In the genomic region with DNA sequence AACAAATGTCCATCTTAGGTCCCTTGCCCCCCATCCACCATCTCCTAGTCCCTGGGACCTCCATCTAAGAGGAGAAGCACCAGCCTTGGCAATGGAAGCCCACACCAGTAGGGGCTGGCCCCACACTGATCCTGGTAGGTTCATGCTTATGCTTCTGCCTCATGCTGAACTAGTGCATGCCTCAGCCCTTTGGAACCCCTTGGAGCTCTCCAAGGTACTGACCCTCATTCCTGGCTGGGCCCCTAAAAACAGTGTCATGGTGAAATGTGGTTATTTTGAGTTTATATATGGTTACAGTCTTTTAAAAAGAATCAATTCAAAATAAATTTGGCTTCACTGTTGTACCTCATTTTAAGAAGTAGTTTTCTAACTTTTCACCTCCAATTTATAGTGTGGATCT, we compare ENCODE assay signal across 9 cellular contexts.
A peak's percentile ranks its signal among the peaks of the same experiment; 100 is the strongest.
DNase-seq lines count a peak whose midpoint lies in the region; ATAC-seq and TF ChIP-seq lines count a peak whose summit lies in the region.
"Had no signal": no experiment of that assay in that cellular context is flagged by ENCODE, and none has a peak within 500 bp of the region (broad histone marks: within the 10 kb centered on the region; RNA-seq: fewer than 3 reads in every experiment).

No MANE protein-coding gene starts in this region.

- peaks cover 100% of the 10 kb centered on the region for H3K79me2 ChIP-seq in DND-41 (ENCODE audit: insufficient read depth, low read length)

- no peak for TF ChIP-seq CTCF in DND-41 (IDR thresholded peaks at IDR 0.05; ENCODE audit: borderline replicate concordance, extremely low read depth, low read length, poor library complexity, severe bottlenecking)

- peaks cover 79% of the 10 kb centered on the region for H3K4me1 ChIP-seq in DND-41 (ENCODE audit: insufficient read depth, low read length)

- ATAC-seq in DND-41 (ENCODE audit: insufficient read depth, low read depth) (peak; percentile 64), HG02623 (IDR thresholded peaks at IDR 0.05; ENCODE audit: unreplicated experiment) (no peak), HG03039 (IDR thresholded peaks at IDR 0.05; ENCODE audit: unreplicated experiment) (no peak)

- H2AFZ ChIP-seq in DND-41 (ENCODE audit: low read depth, low read length), result no peak overlapping the region

- H4K20me1 ChIP-seq in DND-41 (ENCODE audit: insufficient read depth, low read length), result peaks cover 90% of the 10 kb centered on the region

- no peaks in the 10 kb centered on the region for H3K27me3 ChIP-seq in DND-41 (ENCODE audit: insufficient read depth, low read length, poor library complexity)
- H3K27me3 ChIP-seq: upper lobe of left lung had no signal

- no peak overlapping the region for H3K9ac ChIP-seq in DND-41 (ENCODE audit: low read depth, low read length)

- peaks cover 26% of the 10 kb centered on the region for H3K36me3 ChIP-seq in DND-41 (ENCODE audit: insufficient read depth, low read length)
- H3K36me3 ChIP-seq: upper lobe of left lung had no signal

- H3K9me3 ChIP-seq in DND-41 (ENCODE audit: insufficient read depth, low read length, severe bottlenecking), result no peaks in the 10 kb centered on the region
- H3K9me3 ChIP-seq: upper lobe of left lung had no signal

- peak overlapping the region; percentile 25; the same call in 1 of the 2 replicates for H3K27ac ChIP-seq in DND-41 (ENCODE audit: low read length)
- H3K27ac ChIP-seq: upper lobe of left lung had no signal

- no peak overlapping the region for H3K4me3 ChIP-seq in DND-41 (ENCODE audit: low read depth in 1 of 2, low read length in 2 of 2)
- H3K4me3 ChIP-seq: upper lobe of left lung had no signal

- H3K4me2 ChIP-seq in DND-41 (ENCODE audit: insufficient read depth, low read length), result no peak overlapping the region

- DNase-seq in DND-41 (peak; percentile 65), M059J (ENCODE audit: low read depth) (peak; percentile 51), kidney tubule cell (ENCODE audit: low spot score) (peak; percentile 32), C1 segment of cervical spinal cord (lab: John Stamatoyannopoulos, UW) (no peak)
- DNase-seq in activated T-cell treated with anti-CD3 and anti-CD28 coated beads, Interleukin-2, amount 50 U/mL, for 48 hours, result peak; percentile 63 to 68
- no peak for DNase-seq in activated effector memory CD4-positive, alpha-beta T cell treated with anti-CD3 and anti-CD28 coated beads, Interleukin-2, amount 50 U/mL, for 16 hours
- DNase-seq: upper lobe of left lung had no signal

Comparison
In these comparisons a context has a peak if more than half of its experiments do, and no peak if none do; other contexts are left out.
1. DNase-seq: peak in DND-41 (single experiment), M059J (single experiment), activated T-cell treated with anti-CD3 and anti-CD28 coated beads, Interleukin-2, amount 50 U/mL, for 48 hours (2 of 2) and kidney tubule cell (single experiment); none in activated effector memory CD4-positive, alpha-beta T cell treated with anti-CD3 and anti-CD28 coated beads, Interleukin-2, amount 50 U/mL, for 16 hours (single experiment) and C1 segment of cervical spinal cord (0 of 14).